8 cellular contexts compared by ENCODE assay signal in genomic region chr1:153510984-153511410, GRCh38. TPM values are rescaled to one million over a fixed set of nuclear protein-coding genes. Genes with fewer than 3 reads are reported as not detected.
DNase-seq lines count a peak whose midpoint lies in the region; ATAC-seq, FAIRE-seq and TF ChIP-seq lines count a peak whose summit lies in the region.

No MANE protein-coding gene starts in this region.

- H3K27me3 ChIP-seq in bronchial epithelial cell (ENCODE audit: control insufficient read depth, insufficient read depth, low read length) = no peaks in the 10 kb centered on the region

- peak; percentile 90 for DNase-seq in AG20443 (ENCODE audit: low spot score)
- DNase-seq in NCI-H2227 treated with DMSO at 0.1 percent for 48 hours (lab: John Stamatoyannopoulos, UW) = peak; percentile 68
- peak; percentile 64 to 76 (median 72) for DNase-seq in activated CD4-positive, CD25-positive, alpha-beta regulatory T cell (lab: John Stamatoyannopoulos, UW)
- peak; percentile 57 for DNase-seq in bronchial epithelial cell (ENCODE audit: low read depth)
- peak; percentile 74 for DNase-seq in kidney glomerular epithelial cell (lab: John Stamatoyannopoulos, UW)
- peak; percentile 80 for DNase-seq in stimulated activated CD4-positive, alpha-beta T cell treated with anti-CD3 and anti-CD28 coated beads, Interleukin-4, amount 100 ng/mL, for 1 hour

- ATAC-seq in GM21529 (IDR thresholded peaks at IDR 0.05; ENCODE audit: unreplicated experiment) (peak; percentile 64), GM21528 (IDR thresholded peaks at IDR 0.05; ENCODE audit: low FRiP score, unreplicated experiment) (no peak)

- TF ChIP-seq CTCF in bronchial epithelial cell (IDR thresholded peaks at IDR 0.05; ENCODE audit: insufficient read depth, low read length, severe bottlenecking) = peak; percentile 93

- H3K4me3 ChIP-seq in bronchial epithelial cell (ENCODE audit: low read depth, low read length) = no peak overlapping the region

- no peaks in the 10 kb centered on the region for H3K36me3 ChIP-seq in bronchial epithelial cell (ENCODE audit: control insufficient read depth, insufficient read depth, low read length)

- FAIRE-seq in bronchial epithelial cell (lab: Jason Lieb, UNC) = no peak

RNA-seq across cellular contexts. Expression of gene S100A6, which starts 24.8 kb away (rescaled TPM):
- 2,948 and 3,820 TPM in 2 replicates for total RNA-seq in bronchial epithelial cell

RNA-seq across cellular contexts. Expression of gene S100A5, which starts 29.7 kb away (rescaled TPM):
- not detected in 2 replicates for total RNA-seq in bronchial epithelial cell

RNA-seq across cellular contexts. Expression of gene S100A4, which starts 34.6 kb away (rescaled TPM):
- 10.8 and 16.8 TPM in 2 replicates for total RNA-seq in bronchial epithelial cell

RNA-seq across cellular contexts. Expression of gene S100A3, which starts 38.1 kb away (rescaled TPM):
- 2.3 and 26.6 TPM in 2 replicates for total RNA-seq in bronchial epithelial cell

RNA-seq across cellular contexts. Expression of gene S100A7, which starts 50.5 kb away (rescaled TPM):
- total RNA-seq in bronchial epithelial cell = 0.38 TPM in 1 of 2 replicates, not detected in the other
